ENCODE assay signal across 19 cellular contexts in genomic region chr12:82567688-82568087, GRCh38.
"Had no signal": no experiment of that assay in that cellular context is flagged by ENCODE, and none has a peak within 500 bp of the region (broad histone marks: within the 10 kb centered on the region; RNA-seq: fewer than 3 reads in every experiment).

No MANE protein-coding gene starts in this region.

- DNase-seq: effector CD8-positive, alpha-beta T cell; effector memory CD8-positive, alpha-beta T cell; endodermal cell; erythroblast; esophagus squamous epithelium; foreskin fibroblast; foreskin melanocyte; gastrocnemius medialis; glutamatergic neuron; head of caudate nucleus; heart right ventricle; hippocampal formation; left cardiac atrium; left ventricle myocardium inferior; lower lobe of right lung; mesenchymal stem cell; mucosa of descending colon; naive B cell had no signal

- ATAC-seq: effector memory CD8-positive, alpha-beta T cell; esophagus mucosa; gastrocnemius medialis; heart right ventricle; left cardiac atrium; lower lobe of right lung; mucosa of descending colon had no signal
